Comparison of ENCODE assay signal across 8 cellular contexts in genomic region chr14:45085004-45085403, GRCh38. TPM values are rescaled to one million over a fixed set of nuclear protein-coding genes. Genes with fewer than 3 reads are reported as not detected.
DNase-seq lines count a peak whose midpoint lies in the region; ATAC-seq and TF ChIP-seq lines count a peak whose summit lies in the region.

No MANE protein-coding gene starts in this region.

- H3K9me3 ChIP-seq in Loucy (ENCODE audit: insufficient read depth, low read depth, low read length) (no peaks in the 10 kb centered on the region), mammary epithelial cell (replicated peaks; ENCODE audit: insufficient read depth, low read length) (no peaks in the 10 kb centered on the region), mesodermal cell (ENCODE audit: control insufficient read depth, low read length) (no peaks in the 10 kb centered on the region)

- H3K9me3 Mint-ChIP-seq in Calu3 (ENCODE audit: low read depth, unreplicated experiment) = no peaks in the 10 kb centered on the region

- H3K4me2 ChIP-seq in Loucy (ENCODE audit: low read depth, low read length, poor library complexity, severe bottlenecking) = peak overlapping the region; percentile 100
- H3K4me2 ChIP-seq in mammary epithelial cell (ENCODE audit: insufficient read depth, low read depth, low read length) = peak overlapping the region; percentile 90

- no peaks in the 10 kb centered on the region for H3K27me3 Mint-ChIP-seq in Calu3 (ENCODE audit: unreplicated experiment)

- peak overlapping the region; percentile 46 for H3K27ac Mint-ChIP-seq in Calu3 (ENCODE audit: unreplicated experiment)

- no peak for ATAC-seq in GM21737 (IDR thresholded peaks at IDR 0.05; ENCODE audit: unreplicated experiment)
- no peak for ATAC-seq in GM21423 (IDR thresholded peaks at IDR 0.05; ENCODE audit: unreplicated experiment)
- no peak for ATAC-seq in HG03097 (IDR thresholded peaks at IDR 0.05; ENCODE audit: low FRiP score, unreplicated experiment)

- CTCF ChIA-PET in Calu3 (lab: Charles Lee) = no interaction called here
- CTCF ChIA-PET in mammary epithelial cell (lab: Charles Lee; ENCODE audit: low non-redundant PET) = no interaction called here

- in situ Hi-C loops in mammary epithelial cell (cut with MboI; ENCODE audit: low sequenced_read_pairs in 2 of 2) = no loop called here

- H3K9me2 ChIP-seq in Loucy (replicated peaks; ENCODE audit: low read depth, low read length) = no peaks in the 10 kb centered on the region

- H3F3A ChIP-seq in Loucy (ENCODE audit: low read depth) = no peaks in the 10 kb centered on the region

- BruUV-seq in Calu3 (replicated peaks; lab: Mats Ljungman, UMichigan) (no TSS peak), mammary epithelial cell (replicated peaks; lab: Mats Ljungman, UMichigan) (no TSS peak)

- H3K27me3 ChIP-seq in Loucy (ENCODE audit: insufficient read depth, low read length, poor library complexity, severe bottlenecking) = no peaks in the 10 kb centered on the region
- H3K27me3 ChIP-seq in mammary epithelial cell (ENCODE audit: insufficient read depth, low read length) = no peaks in the 10 kb centered on the region

- no peak for TF ChIP-seq CTCF in Calu3 (IDR thresholded peaks at IDR 0.05; ENCODE audit: unreplicated experiment)
- TF ChIP-seq CTCF in Loucy (conservative IDR thresholded peaks at IDR 0.05; ENCODE audit: low read length) = no peak
- no peak for TF ChIP-seq CTCF in mammary epithelial cell (conservative IDR thresholded peaks at IDR 0.05 in 1 of 2, IDR thresholded peaks at IDR 0.05 in 1 of 2; ENCODE audit: extremely low read depth in 1 of 2, insufficient read depth in 1 of 2, low read depth in 1 of 2, low read length in 2 of 2)

- WGBS in mammary epithelial cell (ENCODE audit: low coverage, missing lambda C conversion rate) = 7% methylated on average over 3 of the region's 3 CpGs
- 10% methylated on average over 2 of the region's 3 CpGs; no CpG with 5 or more reads in 1 of the 2 experiments for WGBS in mesodermal cell (ENCODE audit: insufficient coverage in 2 of 2), 2 experiments

- peak overlapping the region; percentile 96 for H3K4me3 Mint-ChIP-seq in Calu3 (ENCODE audit: low read depth, unreplicated experiment)

- H4K20me1 ChIP-seq in Loucy (ENCODE audit: insufficient read depth, low read length, poor library complexity, severe bottlenecking) (peaks cover 56% of the 10 kb centered on the region), mammary epithelial cell (ENCODE audit: insufficient read depth, low read length) (no peaks in the 10 kb centered on the region)

- intact Hi-C loops in Calu3 (cut with micrococcal nuclease; ENCODE audit: unreplicated experiment) = loop anchor here (2.0 to 10.0 kb wide), 2 partner anchors 122 to 170 kb away; partner anchors contain the start of gene TOGARAM1
- intact Hi-C loops in mammary epithelial cell (cut with micrococcal nuclease) = loop anchor here (2.0 to 5.0 kb wide), 4 partner anchors 47 to 188 kb away; partner anchors contain the start of genes FKBP3, MIS18BP1 and TOGARAM1

- no peak for DNase-seq in Calu3
- peak; percentile 61 for DNase-seq in mammary epithelial cell
- DNase-seq in stimulated activated CD4-positive, alpha-beta T cell treated with anti-CD3 and anti-CD28 coated beads, Interleukin-4, amount 100 ng/mL, for 24 hours = no peak

- H3K79me2 ChIP-seq in Loucy (ENCODE audit: insufficient read depth, low read length) (peaks cover 61% of the 10 kb centered on the region), mammary epithelial cell (ENCODE audit: insufficient read depth, low read length) (peaks cover 61% of the 10 kb centered on the region)

- H3K36me3 Mint-ChIP-seq in Calu3 (ENCODE audit: insufficient read depth, unreplicated experiment) = peaks cover 18% of the 10 kb centered on the region

- dilution Hi-C loops in mammary epithelial cell (cut with HindIII; ENCODE audit: low sequenced_read_pairs) = no loop called here

- H3K9ac ChIP-seq in Loucy (ENCODE audit: low read depth, low read length, poor library complexity, severe bottlenecking) (peak overlapping the region; percentile 97), mammary epithelial cell (ENCODE audit: insufficient read depth, low read length) (peak overlapping the region; percentile 89)

- H3K4me1 Mint-ChIP-seq in Calu3 (ENCODE audit: low read depth, unreplicated experiment) = peaks cover 34% of the 10 kb centered on the region

- H3K36me3 ChIP-seq in Loucy (ENCODE audit: insufficient read depth, low read length) (0 out of 2 replicates have a peak, but pooled peaks cover 2% of the 10 kb centered on the region), mammary epithelial cell (ENCODE audit: insufficient read depth, low read length) (peaks cover 3% of the 10 kb centered on the region), mesodermal cell (ENCODE audit: control insufficient read depth, insufficient read depth, low read length) (no peaks in the 10 kb centered on the region)

- H3K4me1 ChIP-seq in Loucy (ENCODE audit: insufficient read depth, low read length, poor library complexity, severe bottlenecking) (peaks cover 59% of the 10 kb centered on the region), mammary epithelial cell (ENCODE audit: insufficient read depth, low read length) (peaks cover 32% of the 10 kb centered on the region), mesodermal cell (ENCODE audit: control insufficient read depth, insufficient read depth, low read length, poor library complexity, severe bottlenecking) (no peaks in the 10 kb centered on the region)

- H3K27ac ChIP-seq in mammary epithelial cell (ENCODE audit: insufficient read depth, low read depth, low read length) = peak overlapping the region; percentile 81
- H3K27ac ChIP-seq in mesodermal cell (ENCODE audit: low read depth, low read length, severe bottlenecking) = no peak overlapping the region

- no peak overlapping the region for H2AFZ ChIP-seq in Loucy (ENCODE audit: low read length)
- no peak overlapping the region for H2AFZ ChIP-seq in mammary epithelial cell (ENCODE audit: low read depth, low read length)

- H3K4me3 ChIP-seq in Loucy (ENCODE audit: low read length, poor library complexity, severe bottlenecking) (peak overlapping the region; percentile 100), mammary epithelial cell (replicated peaks in 1 of 3; ENCODE audit: insufficient read depth in 1 of 3, low read depth in 2 of 3, low read length in 3 of 3) (peak overlapping the region; percentile 56 to 80 (median 77)), mesodermal cell (ENCODE audit: extremely low read depth, insufficient read depth, low read length, poor library complexity, severe bottlenecking) (peak overlapping the region; percentile 80)

RNA-seq across cellular contexts. Expression of gene PRPF39, which starts 1.1 kb away (rescaled TPM):
- total RNA-seq in Calu3 (2022) (34.2 and 35.8 TPM in 2 replicates), mammary epithelial cell (10 to 100 TPM; 27.0 to 33.0 TPM)
- polyA plus RNA-seq in mammary epithelial cell = 16.4 TPM
- polyA minus RNA-seq in mammary epithelial cell = 4.3 TPM
- 22.3 TPM for polyA plus RNA-seq in mesodermal cell (2013, experiment 1 of 2)
- polyA plus RNA-seq in mesodermal cell (2013, experiment 2 of 2) = 28.8 TPM

RNA-seq across cellular contexts. Expression of gene FKBP3, which starts 49.3 kb away (rescaled TPM):
- total RNA-seq in Calu3 (2022) (68.9 and 72.8 TPM in 2 replicates), mammary epithelial cell (10 to 100 TPM; 21.0 to 62.8 TPM)
- 40.1 TPM for polyA plus RNA-seq in mammary epithelial cell
- polyA minus RNA-seq in mammary epithelial cell = not detected
- 111 TPM for polyA plus RNA-seq in mesodermal cell (2013, experiment 1 of 2)
- polyA plus RNA-seq in mesodermal cell (2013, experiment 2 of 2) = 139 TPM

RNA-seq across cellular contexts. Expression of gene FANCM, which starts 50.7 kb away (rescaled TPM):
- total RNA-seq in Calu3 (2022) (11.4 and 14.6 TPM in 2 replicates), mammary epithelial cell (1 to 10 TPM; 8.3 to 9.0 TPM)
- polyA plus RNA-seq in mammary epithelial cell = 3.6 TPM
- polyA minus RNA-seq in mammary epithelial cell = 5.9 TPM
- polyA plus RNA-seq in mesodermal cell (2013, experiment 1 of 2) = 5.6 TPM
- 6.7 TPM for polyA plus RNA-seq in mesodermal cell (2013, experiment 2 of 2)
